8 cellular contexts compared by ENCODE assay signal in genomic region chr19:48795055-48795854, GRCh38. TPM values are rescaled to one million over a fixed set of nuclear protein-coding genes. Genes with fewer than 3 reads are reported as not detected.
DNase-seq lines count a peak whose midpoint lies in the region; ATAC-seq and TF ChIP-seq lines count a peak whose summit lies in the region.

No MANE protein-coding gene starts in this region.

- peak overlapping the region; percentile 98 for H3K27ac Mint-ChIP-seq in WTC11

- ATAC-seq in HG03103 (IDR thresholded peaks at IDR 0.05; ENCODE audit: low read depth, unreplicated experiment) = peak; percentile 67
- ATAC-seq in WTC11 = peak; percentile 96

- peaks cover 18% of the 10 kb centered on the region for H3K4me1 Mint-ChIP-seq in WTC11

- no peaks in the 10 kb centered on the region for H3F3A ChIP-seq in smooth muscle cell (ENCODE audit: low read depth)

- H4K20me1 ChIP-seq in smooth muscle cell (ENCODE audit: low read depth) = no peaks in the 10 kb centered on the region

- H3K4me2 ChIP-seq in smooth muscle cell = peak overlapping the region; percentile 77

- H3K79me2 ChIP-seq in smooth muscle cell (ENCODE audit: low read depth) = no peaks in the 10 kb centered on the region

- POLR2A ChIA-PET in WTC11 (lab: Charles Lee) = interaction anchor here (0.5 to 1.6 kb wide), 9 partner anchors 11 to 899 kb away, joined by 3 to 11 read pairs (median 3); no protein-coding TSS in a partner anchor

- no peaks in the 10 kb centered on the region for H3K36me3 ChIP-seq in smooth muscle cell (ENCODE audit: low read depth)

- peak overlapping the region; percentile 6 for H2AFZ ChIP-seq in smooth muscle cell (ENCODE audit: low read depth)

- TF ChIP-seq CTCF in WTC11 (IDR thresholded peaks at IDR 0.05) (peak; percentile 92), cardiac fibroblast (IDR thresholded peaks at IDR 0.05; ENCODE audit: low read depth, low read length) (peak; percentile 89), smooth muscle cell (IDR thresholded peaks at IDR 0.05; ENCODE audit: borderline replicate concordance, insufficient read depth, poor library complexity, severe bottlenecking) (peak; percentile 97)

- peak; percentile 28 for TF ChIP-seq POLR2A in GM18526 (IDR thresholded peaks at IDR 0.05; ENCODE audit: extremely low read depth, insufficient read length)

- no peaks in the 10 kb centered on the region for H3K36me3 Mint-ChIP-seq in WTC11

- WGBS in smooth muscle cell (ENCODE audit: low lambda C conversion rate) = 7% methylated on average over 38 of the region's 38 CpGs

- no peaks in the 10 kb centered on the region for H3K9me3 ChIP-seq in smooth muscle cell (replicated peaks; ENCODE audit: low read depth)

- no peaks in the 10 kb centered on the region; the same call in none of the 2 replicates for H3K27me3 Mint-ChIP-seq in WTC11 (ENCODE audit: low read depth)

- DNase-seq in A172 (ENCODE audit: low spot score) (peak; percentile 86), NCI-H2227 (lab: John Stamatoyannopoulos, UW; ENCODE audit: unreplicated experiment) (peak; percentile 93), WTC11 (ENCODE audit: low spot score) (peak; percentile 94), cardiac fibroblast (ENCODE audit: low read depth in 2 of 2) (peak; percentile 94 to 96), inferior parietal cortex (ENCODE audit: extremely low spot score) (peak; percentile 93), smooth muscle cell (lab: John Stamatoyannopoulos, UW; ENCODE audit: unreplicated experiment) (peak; percentile 91)

- H3K27me3 ChIP-seq in smooth muscle cell (ENCODE audit: low read depth) = no peaks in the 10 kb centered on the region

- H3K27ac ChIP-seq in smooth muscle cell (ENCODE audit: low read depth) = peak overlapping the region; percentile 61

- peak overlapping the region; percentile 46 for H3K9ac ChIP-seq in smooth muscle cell (ENCODE audit: low read depth)

- H3K4me3 ChIP-seq in cardiac fibroblast (replicated peaks in 1 of 2; ENCODE audit: low read depth in 2 of 2, low read length in 2 of 2) (peak overlapping the region; percentile 47 to 49), smooth muscle cell (peak overlapping the region; percentile 60)

- H3K4me1 ChIP-seq in smooth muscle cell (ENCODE audit: low read depth) = peaks cover 5% of the 10 kb centered on the region

- H3K9me3 Mint-ChIP-seq in WTC11 = no peaks in the 10 kb centered on the region

- CTCF ChIA-PET in WTC11 (lab: Charles Lee) = interaction anchor here (0.5 to 6.7 kb wide), 54 partner anchors 8 to 404 kb away, joined by 3 to 132 read pairs (median 5); partner anchors contain the start of genes BCAT2, CA11, GYS1 and HSD17B14

- peak overlapping the region; percentile 96 for H3K4me3 Mint-ChIP-seq in WTC11

TF ChIP-seq in WTC11, 78 proteins besides CTCF, POLR2A, EP300 and RAD21:
- TF ChIP-seq ZNF138 (CRISPR knock-in tag; conservative IDR thresholded peaks at IDR 0.05) (no peak), CREB1 (CRISPR knock-in tag; IDR thresholded peaks at IDR 0.05) (no peak), ZNF121 (CRISPR knock-in tag; IDR thresholded peaks at IDR 0.05) (0 out of 2 replicates have a peak, but pooled peaks have one; percentile 11), SP1 (CRISPR knock-in tag; conservative IDR thresholded peaks at IDR 0.05) (peak; percentile 79), TEAD1 (CRISPR knock-in tag; IDR thresholded peaks at IDR 0.05) (peak; percentile 70), FOXK1 (CRISPR knock-in tag; IDR thresholded peaks at IDR 0.05) (peak; percentile 76), TP53 (CRISPR knock-in tag; IDR thresholded peaks at IDR 0.05) (no peak), ELF4 (CRISPR knock-in tag; IDR thresholded peaks at IDR 0.05; ENCODE audit: low read depth) (no peak), CREM (CRISPR knock-in tag; IDR thresholded peaks at IDR 0.05) (0 out of 2 replicates have a peak, but pooled peaks have one; percentile 36), ETV6 (CRISPR knock-in tag; IDR thresholded peaks at IDR 0.05) (0 out of 2 replicates have a peak, but pooled peaks have one; percentile 48)
- TF ChIP-seq, protein P1, sequence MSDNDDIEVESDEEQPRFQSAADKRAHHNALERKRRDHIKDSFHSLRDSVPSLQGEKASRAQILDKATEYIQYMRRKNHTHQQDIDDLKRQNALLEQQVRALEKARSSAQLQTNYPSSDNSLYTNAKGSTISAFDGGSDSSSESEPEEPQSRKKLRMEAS (CRISPR knock-in tag; IDR thresholded peaks at IDR 0.05) = 0 out of 2 replicates have a peak, but pooled peaks have one; percentile 31
- TF ChIP-seq, protein P2, sequence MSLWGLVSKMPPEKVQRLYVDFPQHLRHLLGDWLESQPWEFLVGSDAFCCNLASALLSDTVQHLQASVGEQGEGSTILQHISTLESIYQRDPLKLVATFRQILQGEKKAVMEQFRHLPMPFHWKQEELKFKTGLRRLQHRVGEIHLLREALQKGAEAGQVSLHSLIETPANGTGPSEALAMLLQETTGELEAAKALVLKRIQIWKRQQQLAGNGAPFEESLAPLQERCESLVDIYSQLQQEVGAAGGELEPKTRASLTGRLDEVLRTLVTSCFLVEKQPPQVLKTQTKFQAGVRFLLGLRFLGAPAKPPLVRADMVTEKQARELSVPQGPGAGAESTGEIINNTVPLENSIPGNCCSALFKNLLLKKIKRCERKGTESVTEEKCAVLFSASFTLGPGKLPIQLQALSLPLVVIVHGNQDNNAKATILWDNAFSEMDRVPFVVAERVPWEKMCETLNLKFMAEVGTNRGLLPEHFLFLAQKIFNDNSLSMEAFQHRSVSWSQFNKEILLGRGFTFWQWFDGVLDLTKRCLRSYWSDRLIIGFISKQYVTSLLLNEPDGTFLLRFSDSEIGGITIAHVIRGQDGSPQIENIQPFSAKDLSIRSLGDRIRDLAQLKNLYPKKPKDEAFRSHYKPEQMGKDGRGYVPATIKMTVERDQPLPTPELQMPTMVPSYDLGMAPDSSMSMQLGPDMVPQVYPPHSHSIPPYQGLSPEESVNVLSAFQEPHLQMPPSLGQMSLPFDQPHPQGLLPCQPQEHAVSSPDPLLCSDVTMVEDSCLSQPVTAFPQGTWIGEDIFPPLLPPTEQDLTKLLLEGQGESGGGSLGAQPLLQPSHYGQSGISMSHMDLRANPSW (CRISPR knock-in tag; conservative IDR thresholded peaks at IDR 0.05; ENCODE audit: low read depth) = no peak
- TF ChIP-seq, protein P3, sequence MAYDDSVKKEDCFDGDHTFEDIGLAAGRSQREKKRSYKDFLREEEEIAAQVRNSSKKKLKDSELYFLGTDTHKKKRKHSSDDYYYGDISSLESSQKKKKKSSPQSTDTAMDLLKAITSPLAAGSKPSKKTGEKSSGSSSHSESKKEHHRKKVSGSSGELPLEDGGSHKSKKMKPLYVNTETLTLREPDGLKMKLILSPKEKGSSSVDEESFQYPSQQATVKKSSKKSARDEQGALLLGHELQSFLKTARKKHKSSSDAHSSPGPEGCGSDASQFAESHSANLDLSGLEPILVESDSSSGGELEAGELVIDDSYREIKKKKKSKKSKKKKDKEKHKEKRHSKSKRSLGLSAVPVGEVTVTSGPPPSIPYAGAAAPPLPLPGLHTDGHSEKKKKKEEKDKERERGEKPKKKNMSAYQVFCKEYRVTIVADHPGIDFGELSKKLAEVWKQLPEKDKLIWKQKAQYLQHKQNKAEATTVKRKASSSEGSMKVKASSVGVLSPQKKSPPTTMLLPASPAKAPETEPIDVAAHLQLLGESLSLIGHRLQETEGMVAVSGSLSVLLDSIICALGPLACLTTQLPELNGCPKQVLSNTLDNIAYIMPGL (CRISPR knock-in tag; IDR thresholded peaks at IDR 0.05) = peak; percentile 81
- TF ChIP-seq, protein P4, sequence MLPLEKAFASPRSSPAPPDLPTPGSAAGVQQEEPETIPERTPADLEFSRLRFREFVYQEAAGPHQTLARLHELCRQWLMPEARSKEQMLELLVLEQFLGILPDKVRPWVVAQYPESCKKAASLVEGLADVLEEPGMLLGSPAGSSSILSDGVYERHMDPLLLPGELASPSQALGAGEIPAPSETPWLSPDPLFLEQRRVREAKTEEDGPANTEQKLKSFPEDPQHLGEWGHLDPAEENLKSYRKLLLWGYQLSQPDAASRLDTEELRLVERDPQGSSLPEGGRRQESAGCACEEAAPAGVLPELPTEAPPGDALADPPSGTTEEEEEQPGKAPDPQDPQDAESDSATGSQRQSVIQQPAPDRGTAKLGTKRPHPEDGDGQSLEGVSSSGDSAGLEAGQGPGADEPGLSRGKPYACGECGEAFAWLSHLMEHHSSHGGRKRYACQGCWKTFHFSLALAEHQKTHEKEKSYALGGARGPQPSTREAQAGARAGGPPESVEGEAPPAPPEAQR (CRISPR knock-in tag; IDR thresholded peaks at IDR 0.05) = no peak

RNA-seq across cellular contexts. Expression of gene BCAT2, which starts 15.6 kb away (rescaled TPM):
- 29.5 and 36.8 TPM in 2 replicates for total RNA-seq in A172 (2014; rRNA removed; shearing (Covaris generic))
- total RNA-seq in WTC11 (2021) (38.7 to 48.5 TPM (median 47.7 TPM) in 3 replicates), smooth muscle cell (11.8 and 24.9 TPM in 2 replicates)
- 30.9 and 45.4 TPM in 2 replicates for polyA plus RNA-seq in smooth muscle cell

RNA-seq across cellular contexts. Expression of gene FGF21, which starts 39.9 kb away (rescaled TPM):
- total RNA-seq in A172 (2014; rRNA removed; shearing (Covaris generic)) = not detected in 2 replicates
- total RNA-seq in WTC11 (2021) = 0.21 to 0.44 TPM (median 0.26 TPM) in 3 replicates
- not detected in 2 replicates for total RNA-seq in smooth muscle cell
- not detected in 2 replicates for polyA plus RNA-seq in smooth muscle cell

RNA-seq across cellular contexts. Expression of gene HSD17B14, which starts 41.0 kb away (rescaled TPM):
- 9.9 and 14.6 TPM in 2 replicates for total RNA-seq in A172 (2014; rRNA removed; shearing (Covaris generic))
- total RNA-seq in WTC11 (2021) (11.4 to 18.2 TPM (median 17.0 TPM) in 3 replicates), smooth muscle cell (14.8 and 19.3 TPM in 2 replicates)
- polyA plus RNA-seq in smooth muscle cell = 16.4 and 16.9 TPM in 2 replicates

RNA-seq across cellular contexts. Expression of gene FUT1, which starts 42.8 kb away (rescaled TPM):
- 0.81 and 0.98 TPM in 2 replicates for total RNA-seq in A172 (2014; rRNA removed; shearing (Covaris generic))
- total RNA-seq in WTC11 (2021) (9.9 to 11.5 TPM (median 10.1 TPM) in 3 replicates), smooth muscle cell (0.58 TPM in 2 replicates)
- 0.51 and 1.8 TPM in 2 replicates for polyA plus RNA-seq in smooth muscle cell

RNA-seq across cellular contexts. Expression of gene IZUMO1, which starts 48.5 kb away (rescaled TPM):
- not detected in 2 replicates for total RNA-seq in A172 (2014; rRNA removed; shearing (Covaris generic))
- total RNA-seq in WTC11 (2021) = 1.3 to 2.2 TPM (median 1.3 TPM) in 3 replicates
- 0.45 TPM in 1 of 2 replicates, not detected in the other for total RNA-seq in smooth muscle cell
- polyA plus RNA-seq in smooth muscle cell = not detected in 2 replicates

Comparison
In these comparisons a context has a peak if more than half of its experiments do, and no peak if none do; other contexts are left out.
1. Peak in every context shown above with its lines: DNase-seq, ATAC-seq, H3K4me3 ChIP-seq and H3K27ac ChIP-seq.